ENCODE assay signal across 8 cellular contexts in the genomic region with DNA sequence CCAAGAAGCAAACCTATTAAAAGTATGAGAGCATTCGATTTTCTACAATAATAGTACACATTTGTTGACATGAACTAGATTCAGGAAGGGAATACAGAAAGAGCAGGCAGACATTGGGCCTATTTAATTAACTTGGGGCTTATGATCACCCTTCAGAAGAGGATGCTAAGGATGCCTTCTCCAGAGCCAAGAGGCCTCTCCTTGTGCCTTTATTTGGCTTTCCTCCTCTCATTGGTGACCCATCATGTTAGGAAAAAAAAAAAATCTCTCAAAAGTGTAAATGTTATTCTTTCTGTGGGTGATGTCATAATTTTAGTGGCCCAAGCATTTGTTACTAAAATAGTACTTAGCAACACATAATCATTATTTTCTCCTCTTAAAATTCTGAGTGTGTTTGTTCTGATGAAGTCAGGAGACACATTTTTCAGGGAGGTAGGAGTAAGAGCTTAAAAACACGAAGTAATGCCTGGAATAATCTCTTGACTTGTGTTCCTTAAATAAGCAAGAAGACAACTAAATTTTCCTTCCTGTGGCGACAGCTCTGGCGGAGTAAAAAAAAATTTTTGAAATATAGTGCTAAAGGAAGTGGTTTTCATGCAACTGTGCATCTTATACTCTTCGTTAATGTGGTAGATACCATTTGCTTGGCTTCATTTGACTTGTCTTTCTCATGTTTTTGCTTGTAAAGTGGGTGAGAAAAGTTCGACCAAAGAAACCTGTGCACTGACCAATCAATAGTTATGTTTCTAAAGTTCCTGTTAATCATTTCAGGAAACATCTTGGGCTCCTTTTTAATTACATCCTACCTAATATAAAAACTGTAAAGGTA. TPM values are rescaled to one million over a fixed set of nuclear protein-coding genes. Genes with fewer than 3 reads are reported as not detected.
DNase-seq lines count a peak whose midpoint lies in the region; ATAC-seq and TF ChIP-seq lines count a peak whose summit lies in the region.

No MANE protein-coding gene starts in this region.

- H3K4me1 Mint-ChIP-seq in CD14-positive monocyte (peaks cover 86% of the 10 kb centered on the region), endothelial cell (ENCODE audit: unreplicated experiment) (no peaks in the 10 kb centered on the region)

- H3K4me3 ChIP-seq in ascending aorta = no peak overlapping the region
- H3K4me3 ChIP-seq in stomach smooth muscle (ENCODE audit: low read length in 2 of 2) = peak overlapping the region in 1 of 2 donors; percentile 2

- intact Hi-C loops in CD14-positive monocyte (cut with micrococcal nuclease) (no loop called here), ascending aorta (cut with DNase I) (loop anchor here (2.0 kb wide), 2 partner anchors 33 to 51 kb away; no protein-coding TSS in a partner anchor)

- H3K36me3 Mint-ChIP-seq in CD14-positive monocyte (peaks cover 15 to 25% of the 10 kb centered on the region in 2 donors), endothelial cell (ENCODE audit: low read depth, unreplicated experiment) (no peaks in the 10 kb centered on the region)

- H3K27me3 ChIP-seq in ascending aorta (no peaks in the 10 kb centered on the region), stomach smooth muscle (ENCODE audit: control insufficient read depth in 1 of 2, insufficient read depth in 2 of 2, low read length in 2 of 2) (no peaks in the 10 kb centered on the region)

- H3K9me3 ChIP-seq in ascending aorta = no peaks in the 10 kb centered on the region
- no peaks in the 10 kb centered on the region for H3K9me3 ChIP-seq in stomach smooth muscle (ENCODE audit: control insufficient read depth in 2 of 2, low read length in 2 of 2)

- H3K4me1 ChIP-seq in ascending aorta = peaks cover 3 to 28% of the 10 kb centered on the region in 2 donors
- no peaks in the 10 kb centered on the region for H3K4me1 ChIP-seq in stomach smooth muscle (ENCODE audit: control insufficient read depth, insufficient read depth, low read length)

- H3K9ac ChIP-seq in stomach smooth muscle (ENCODE audit: low read length in 2 of 2) = no peak overlapping the region

- H3K27ac ChIP-seq in ascending aorta = peak overlapping the region; percentile 66 to 82
- H3K27ac ChIP-seq in stomach smooth muscle (ENCODE audit: low read length) = peak overlapping the region; percentile 12

- H3K27me3 Mint-ChIP-seq in CD14-positive monocyte (ENCODE audit: low read depth in 3 of 3) (no peaks in the 10 kb centered on the region), endothelial cell (ENCODE audit: unreplicated experiment) (no peaks in the 10 kb centered on the region)

- no peaks in the 10 kb centered on the region for H3K9me3 Mint-ChIP-seq in CD14-positive monocyte
- H3K9me3 Mint-ChIP-seq in endothelial cell (ENCODE audit: unreplicated experiment) = no peaks in the 10 kb centered on the region

- H3K36me3 ChIP-seq in ascending aorta (no peaks in the 10 kb centered on the region), stomach smooth muscle (ENCODE audit: control insufficient read depth in 2 of 2, insufficient read depth in 2 of 2, low read length in 2 of 2) (no peaks in the 10 kb centered on the region)

- DNase-seq in CD14-positive monocyte (ENCODE audit: low spot score) (no peak), ascending aorta (ENCODE audit: low spot score in 2 of 2) (no peak), DMS53 treated with DMSO at 0.1 percent for 48 hours (lab: John Stamatoyannopoulos, UW; ENCODE audit: unreplicated experiment) (no peak), endothelial cell (ENCODE audit: low spot score) (no peak), nucleus accumbens (lab: John Stamatoyannopoulos, UW) (no peak)

- TF ChIP-seq CTCF in CD14-positive monocyte (IDR thresholded peaks at IDR 0.05) (no peak), ascending aorta (IDR thresholded peaks at IDR 0.05) (no peak), endothelial cell (IDR thresholded peaks at IDR 0.05; ENCODE audit: unreplicated experiment) (no peak)

- ATAC-seq in GM19328 (IDR thresholded peaks at IDR 0.05; ENCODE audit: unreplicated experiment) (peak; percentile 51), HG03139 (IDR thresholded peaks at IDR 0.05; ENCODE audit: unreplicated experiment) (peak; percentile 70)

- H3K4me3 Mint-ChIP-seq in CD14-positive monocyte (peak overlapping the region; percentile 22 to 73), endothelial cell (ENCODE audit: unreplicated experiment) (no peak overlapping the region)

- H3K27ac Mint-ChIP-seq in CD14-positive monocyte (peak overlapping the region; percentile 86 to 98 (median 95)), endothelial cell (ENCODE audit: unreplicated experiment) (no peak overlapping the region)

RNA-seq across cellular contexts. Expression of gene MBNL1, which starts 11.3 kb away (rescaled TPM):
- 100 to 1,000 TPM; 191 to 204 TPM for polyA plus RNA-seq in CD14-positive monocyte
- total RNA-seq in ascending aorta = 350 TPM
- total RNA-seq in endothelial cell (ENCODE audit: unreplicated experiment) = 54.1 TPM
